ENCODE assay signal across 32 cellular contexts in the genomic region with DNA sequence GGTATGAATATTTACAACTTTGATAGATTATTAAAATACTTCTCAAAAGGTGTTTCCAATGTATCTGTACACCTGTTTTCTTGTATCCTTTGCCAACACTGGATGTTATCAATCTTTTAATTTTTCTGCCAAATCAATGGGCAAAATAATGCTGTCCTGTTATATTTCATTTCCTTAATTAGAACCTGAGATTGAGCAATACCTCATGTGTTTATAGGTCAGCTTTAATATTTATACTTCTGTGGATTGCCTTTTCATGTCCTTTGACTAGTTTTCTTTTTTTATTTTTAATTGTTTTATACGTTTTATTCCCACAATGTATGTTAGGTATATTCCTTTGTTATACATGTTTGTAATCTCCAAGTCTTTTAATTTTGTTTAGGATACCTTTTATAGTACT.
"Had no signal": no experiment of that assay in that cellular context is flagged by ENCODE, and none has a peak within 500 bp of the region (broad histone marks: within the 10 kb centered on the region; RNA-seq: fewer than 3 reads in every experiment).

No MANE protein-coding gene starts in this region.

- ATAC-seq: activated CD8-positive, alpha-beta T cell treated with anti-CD3 and anti-CD28 coated beads for 36 hours; activated naive CD4-positive, alpha-beta T cell treated with anti-CD3 and anti-CD28 coated beads, Interleukin-2, amount 50 U/mL, for 72 hours; activated T-cell treated with anti-CD3 and anti-CD28 coated beads, Interleukin-2, amount 50 U/mL, for 4 hours; activated T-cell treated with anti-CD3 and anti-CD28 coated beads, Interleukin-2, amount 50 U/mL, for 72 hours; activated T-helper 17 cell treated with anti-CD3 and anti-CD28 coated beads, Interleukin-2, amount 50 U/mL, for 72 hours; body of pancreas had no signal

- FAIRE-seq: astrocyte, TTC549 had no signal

- DNase-seq: activated B cell treated with CpG ODN at 0.5 μM for 24 hours; activated CD4-positive, alpha-beta memory T cell treated with anti-CD3 and anti-CD28 coated beads for 36 hours; activated CD4-positive, alpha-beta T cell treated with anti-CD3 and anti-CD28 coated beads for 4 hours; activated CD4-positive, alpha-beta T cell treated with anti-CD3 and anti-CD28 coated beads, Interleukin-2, amount 10 ng/mL, durations not matched to agents 24 days and 14 days; activated CD4-positive, alpha-beta T cell treated with anti-CD3 and anti-CD28 coated beads, Interleukin-2, amount 50 U/mL, for 1 hour; activated CD4-positive, alpha-beta T cell treated with anti-CD3 and anti-CD28 coated beads, Interleukin-2, amount 50 U/mL, for 4 hours; activated CD4-positive, CD25-positive, alpha-beta regulatory T cell treated with anti-CD3 and anti-CD28 coated beads, Interleukin-2, amount 50 U/mL, for 72 hours; activated CD8-positive, alpha-beta memory T cell treated with anti-CD3 and anti-CD28 coated beads, Interleukin-2, amount 50 U/mL, for 4 hours; activated CD8-positive, alpha-beta T cell treated with anti-CD3 and anti-CD28 coated beads for 36 hours; activated effector memory CD4-positive, alpha-beta T cell treated with anti-CD3 and anti-CD28 coated beads, Interleukin-2, amount 50 U/mL, for 16 hours; activated gamma-delta T cell treated with Interleukin-2 at 50 U/mL for 16 hours; activated naive CD4-positive, alpha-beta T cell; activated naive CD4-positive, alpha-beta T cell treated with anti-CD3 and anti-CD28 coated beads for 36 hours; activated naive CD4-positive, alpha-beta T cell treated with anti-CD3 and anti-CD28 coated beads, Interleukin-2, amount 50 U/mL, for 16 hours; activated naive CD8-positive, alpha-beta T cell treated with anti-CD3 and anti-CD28 coated beads for 36 hours; activated T-cell treated with anti-CD3 and anti-CD28 coated beads for 4 hours; activated T-cell treated with anti-CD3 and anti-CD28 coated beads, Interleukin-2, amount 50 U/mL, for 1 hour; activated T-cell treated with anti-CD3 and anti-CD28 coated beads, Interleukin-2, amount 50 U/mL, for 4 hours; activated T-cell treated with anti-CD3 and anti-CD28 coated beads, Interleukin-2, amount 50 U/mL, for 72 hours; adrenal gland; amniotic stem cell; aorta; body of pancreas; brain microvascular endothelial cell; central memory CD4-positive, alpha-beta T cell; T-helper 1 cell; T-helper 2 cell; T-helper 9 cell had no signal
